Comparison of ENCODE assay signal across 17 cellular contexts in the genomic region with DNA sequence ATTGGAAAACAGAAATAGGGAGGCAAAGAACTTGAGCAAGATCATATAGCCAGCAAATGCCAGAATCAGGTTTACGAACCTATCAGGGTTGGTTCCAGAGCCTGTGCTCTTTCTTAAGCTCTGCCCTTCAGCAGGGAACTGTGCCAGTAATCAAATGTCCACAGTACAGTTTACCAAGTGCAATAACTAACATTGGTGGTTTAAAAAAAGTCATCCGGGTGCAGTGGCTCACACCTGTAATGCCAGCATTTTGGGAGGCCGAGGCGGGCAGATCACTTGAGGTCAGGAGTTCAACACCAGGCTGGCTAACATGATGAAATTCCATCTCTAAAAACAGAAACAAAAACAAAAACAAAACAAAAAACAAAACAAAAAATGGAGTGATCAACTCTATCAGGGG.
"Had no signal": no experiment of that assay in that cellular context is flagged by ENCODE, and none has a peak within 500 bp of the region (broad histone marks: within the 10 kb centered on the region; RNA-seq: fewer than 3 reads in every experiment).

No MANE protein-coding gene starts in this region.

- ATAC-seq: K562, Panc1, SK-N-SH treated with all-trans-retinoic acid at 6 μM for 48 hours had no signal

- H3K4me3 ChIP-seq: K562 had no signal

- DNase-seq: Kasumi-1, MV-4-11, NCI-H1048, NCI-H1105, NCI-H1417 treated with DMSO at 0.1 percent for 48 hours, NCI-H146, NCI-H1930, NCI-H2081, NCI-H226, NCI-H446, NCI-H510A, SHP77 had no signal

- H3K27ac ChIP-seq: KMS-11, RWPE1 had no signal
